ENCODE assay signal across 10 cellular contexts in genomic region chr11:95296621-95297025, GRCh38.
DNase-seq lines count a peak whose midpoint lies in the region; ATAC-seq and TF ChIP-seq lines count a peak whose summit lies in the region.
"Had no signal": no experiment of that assay in that cellular context is flagged by ENCODE, and none has a peak within 500 bp of the region (broad histone marks: within the 10 kb centered on the region; RNA-seq: fewer than 3 reads in every experiment).

No MANE protein-coding gene starts in this region.

- H3K79me2 ChIP-seq in neural progenitor cell (ENCODE audit: low read depth): no peaks in the 10 kb centered on the region

- H3K9me3 ChIP-seq in neural progenitor cell (ENCODE audit: low read depth) (no peaks in the 10 kb centered on the region), breast epithelium (no peaks in the 10 kb centered on the region)

- H3K4me3 Mint-ChIP-seq in neural progenitor cell: no peak overlapping the region
- H3K4me3 Mint-ChIP-seq: neural crest cell had no signal

- H3K9ac ChIP-seq in neural progenitor cell: no peak overlapping the region

- H3K27ac ChIP-seq in neural progenitor cell (no peak overlapping the region), breast epithelium (no peak overlapping the region)

- no peaks in the 10 kb centered on the region for H3K36me3 Mint-ChIP-seq in neural progenitor cell

- H3K9me3 Mint-ChIP-seq in neural progenitor cell: no peaks in the 10 kb centered on the region
- H3K9me3 Mint-ChIP-seq: neural crest cell had no signal

- no peak overlapping the region for H2AFZ ChIP-seq in neural progenitor cell (replicated peaks)

- peaks cover 3% of the 10 kb centered on the region for H3K27me3 Mint-ChIP-seq in neural progenitor cell (ENCODE audit: insufficient read depth, low read depth)

- intact Hi-C loops in breast epithelium (cut with DNase I; ENCODE audit: low total_unique reads): no loop called here
- intact Hi-C loops in left ventricle myocardium superior (cut with micrococcal nuclease): no loop called here

- peak overlapping the region; percentile 23 for H3K27ac Mint-ChIP-seq in neural progenitor cell

- H3K36me3 ChIP-seq in neural progenitor cell (no peaks in the 10 kb centered on the region), breast epithelium (no peaks in the 10 kb centered on the region)

- H3K27me3 ChIP-seq in neural progenitor cell (no peaks in the 10 kb centered on the region), breast epithelium (no peaks in the 10 kb centered on the region)

- DNase-seq in MV-4-11 (lab: John Stamatoyannopoulos, UW): peak; percentile 89
- no peak for DNase-seq in neural progenitor cell (ENCODE audit: low spot score)
- DNase-seq in NCI-H1417 treated with DMSO at 0.1 percent for 48 hours (lab: John Stamatoyannopoulos, UW): no peak
- no peak for DNase-seq in occipital lobe (lab: John Stamatoyannopoulos, UW)
- DNase-seq in breast epithelium (ENCODE audit: low spot score in 2 of 2): no peak
- DNase-seq in left ventricle myocardium superior: no peak
- DNase-seq: activated CD4-positive, alpha-beta T cell treated with anti-CD3 and anti-CD28 coated beads for 48 hours had no signal

- H3K4me1 Mint-ChIP-seq in neural progenitor cell: peaks cover 66% of the 10 kb centered on the region

- TF ChIP-seq CTCF in neural progenitor cell (IDR thresholded peaks at IDR 0.05): no peak
- no peak for TF ChIP-seq CTCF in breast epithelium (IDR thresholded peaks at IDR 0.05)

- no peak overlapping the region for H3K4me3 ChIP-seq in neural progenitor cell
- H3K4me3 ChIP-seq in breast epithelium: no peak overlapping the region

- H4K20me1 ChIP-seq in neural progenitor cell (ENCODE audit: low read depth): no peaks in the 10 kb centered on the region

- ATAC-seq in GM18867 (IDR thresholded peaks at IDR 0.05; ENCODE audit: unreplicated experiment) (peak; percentile 96), HG02623 (IDR thresholded peaks at IDR 0.05; ENCODE audit: unreplicated experiment) (peak; percentile 88), left ventricle myocardium superior (no peak)

- H3F3A ChIP-seq in neural progenitor cell (ENCODE audit: low read depth): no peaks in the 10 kb centered on the region

- H3K4me1 ChIP-seq in neural progenitor cell: peaks cover 39% of the 10 kb centered on the region
- no peaks in the 10 kb centered on the region for H3K4me1 ChIP-seq in breast epithelium

- TF ChIP-seq POLR2A in breast epithelium (IDR thresholded peaks at IDR 0.05): no peak

- H3K4me2 ChIP-seq in neural progenitor cell: no peak overlapping the region
